ENCODE assay signal across 14 cellular contexts in the genomic region with DNA sequence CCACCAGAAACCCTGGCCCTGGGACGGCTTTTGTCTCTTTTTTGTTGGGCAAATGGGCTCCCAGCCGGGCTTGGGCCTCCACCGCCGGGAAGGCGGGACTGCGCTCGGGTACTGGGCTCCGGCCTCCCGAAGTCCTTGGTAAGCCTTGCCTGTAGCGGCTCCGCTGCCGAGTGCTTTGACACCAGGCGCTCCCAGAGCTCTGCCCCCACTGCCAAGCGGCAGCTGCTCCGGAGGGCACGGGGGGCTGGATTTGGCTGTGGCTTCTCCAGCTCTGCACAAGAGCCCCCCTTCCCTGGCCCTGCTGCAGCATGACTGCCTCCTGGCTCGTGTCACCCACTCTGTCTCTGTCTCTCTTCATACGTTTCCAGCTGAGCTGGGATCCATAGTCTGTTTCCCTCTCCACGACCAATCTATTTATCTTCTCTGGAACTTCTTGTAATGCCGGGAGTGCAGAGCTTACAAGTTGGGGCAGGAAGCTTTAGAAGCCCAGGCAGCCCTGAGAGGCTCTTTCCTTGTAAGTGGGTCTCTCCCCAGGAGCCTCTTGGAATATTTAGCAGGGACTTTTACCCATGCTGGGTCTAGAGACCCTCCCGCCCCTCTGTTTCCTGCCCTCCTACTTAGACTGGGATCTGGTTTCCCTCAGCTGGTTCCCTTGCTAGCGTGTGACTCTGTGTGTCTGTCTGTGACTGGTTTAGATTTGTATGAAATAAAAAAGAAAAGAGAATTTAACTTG.
DNase-seq lines count a peak whose midpoint lies in the region; ATAC-seq, FAIRE-seq and TF ChIP-seq lines count a peak whose summit lies in the region.
"Had no signal": no experiment of that assay in that cellular context is flagged by ENCODE, and none has a peak within 500 bp of the region (broad histone marks: within the 10 kb centered on the region; RNA-seq: fewer than 3 reads in every experiment).

No MANE protein-coding gene starts in this region.

- intact Hi-C loops in testis (cut with DNase I; ENCODE audit: low total_unique reads) (no loop called here), HepG2 (cut with micrococcal nuclease; ENCODE audit: unreplicated experiment) (no loop called here)

- no peak for TF ChIP-seq POLR2A in testis (IDR thresholded peaks at IDR 0.05)
- no peak for TF ChIP-seq POLR2A in HepG2 (IDR thresholded peaks at IDR 0.05; ENCODE audit: insufficient read depth in 1 of 2, low read depth in 2 of 2, low read length in 2 of 2)

- H2AFZ ChIP-seq in HepG2 (ENCODE audit: low read length): no peak overlapping the region

- H3K27me3 ChIP-seq in RWPE2 (ENCODE audit: insufficient read depth, poor library complexity, severe bottlenecking) (no peaks in the 10 kb centered on the region), testis (no peaks in the 10 kb centered on the region), HepG2 (ENCODE audit: control insufficient read depth in 1 of 2, insufficient read depth in 2 of 2, low read length in 2 of 2) (peaks cover 0 to 1% of the 10 kb centered on the region in 2 experiments; a peak in 2 of 5 replicates)
- H3K27me3 ChIP-seq: right lobe of liver had no signal

- no peak overlapping the region for H3K4me2 ChIP-seq in HepG2 (ENCODE audit: low read depth, low read length)

- WGBS in testis, 2 donors: 64 to 83% methylated on average over 12 to 22 of the region's 22 CpGs
- 76% methylated on average over 22 of the region's 22 CpGs for WGBS in HepG2 (ENCODE audit: low lambda C conversion rate)

- DNase-seq in NCI-H187 (lab: John Stamatoyannopoulos, UW) (peak; percentile 8 to 53), NCI-H187 treated with DMSO at 0.1 percent for 48 hours (lab: John Stamatoyannopoulos, UW) (no peak), RWPE2 (ENCODE audit: low spot score) (no peak), iPS-NIHi11 (ENCODE audit: low spot score) (peak; percentile 71), testis (no peak), HepG2 (ENCODE audit: low spot score) (no peak), NOMO-1 treated with DMSO at 0.1 percent for 48 hours (lab: John Stamatoyannopoulos, UW; ENCODE audit: unreplicated experiment) (no peak)
- no peak for DNase-seq in central memory CD4-positive, alpha-beta T cell
- DNase-seq: activated naive CD4-positive, alpha-beta T cell treated with anti-CD3 and anti-CD28 coated beads, Interleukin-2, amount 10 ng/mL, durations not matched to agents 7 days and 5 days; KBM-7; NCI-H226; right lobe of liver; T1000 had no signal

- TF ChIP-seq RAD21 in HepG2 (CRISPR knock-in tag; IDR thresholded peaks at IDR 0.05): no peak

- POLR2A ChIA-PET in HepG2 (lab: Yijun Ruan, JAX): no interaction called here

- H3K27ac ChIP-seq in RWPE2 (ENCODE audit: poor library complexity, severe bottlenecking) (peak overlapping the region; percentile 16), testis (peak overlapping the region; percentile 59 to 74), HepG2 (ENCODE audit: extremely low read length, insufficient read depth, low read length) (no peak overlapping the region)
- H3K27ac ChIP-seq: right lobe of liver, thoracic aorta had no signal

- CTCF ChIA-PET in HepG2 (lab: Yijun Ruan, JAX; ENCODE audit: low intra/inter-chr PET ratio, low total read pairs): no interaction called here

- TF ChIP-seq EP300 in HepG2 (IDR thresholded peaks at IDR 0.05; ENCODE audit: low read depth in 2 of 2, low read length in 2 of 2) (no peak), HepG2 (CRISPR knock-in tag; IDR thresholded peaks at IDR 0.05; ENCODE audit: borderline replicate concordance) (no peak)

- H3K9ac ChIP-seq in HepG2 (ENCODE audit: insufficient read depth, low read depth, low read length): no peak overlapping the region

- TF ChIP-seq CTCF in RWPE2 (IDR thresholded peaks at IDR 0.05; ENCODE audit: poor library complexity, severe bottlenecking) (no peak), testis (IDR thresholded peaks at IDR 0.05) (no peak), HepG2 (CRISPR knock-in tag; IDR thresholded peaks at IDR 0.05) (no peak)

- no TSS peak for BruUV-seq in HepG2 (replicated peaks; lab: Mats Ljungman, UMichigan)

- no peaks in the 10 kb centered on the region for H3K9me3 ChIP-seq in RWPE2 (ENCODE audit: severe bottlenecking)
- H3K9me3 ChIP-seq in testis: no peaks in the 10 kb centered on the region
- no peaks in the 10 kb centered on the region for H3K9me3 ChIP-seq in HepG2 (ENCODE audit: low read length)
- H3K9me3 ChIP-seq: right lobe of liver, thoracic aorta had no signal

- FAIRE-seq in HepG2 (lab: Jason Lieb, UNC): no peak

- ATAC-seq in RWPE2 (ENCODE audit: low read depth): no peak
- ATAC-seq in HepG2: no peak
- ATAC-seq: right lobe of liver had no signal

- H3K36me3 ChIP-seq in RWPE2 (ENCODE audit: low read depth): no peaks in the 10 kb centered on the region
- no peaks in the 10 kb centered on the region for H3K36me3 ChIP-seq in testis (ENCODE audit: low read depth, missing control alignments)
- H3K36me3 ChIP-seq in HepG2 (replicated peaks in 1 of 2; ENCODE audit: control insufficient read depth in 1 of 2, insufficient read depth in 2 of 2, low read length in 2 of 2): no peaks in the 10 kb centered on the region
- H3K36me3 ChIP-seq: right lobe of liver, thoracic aorta had no signal

- H3K4me1 ChIP-seq in RWPE2 (ENCODE audit: insufficient read depth, poor library complexity, severe bottlenecking) (peaks cover 37% of the 10 kb centered on the region), testis (peaks cover 94% of the 10 kb centered on the region), HepG2 (ENCODE audit: insufficient read depth, low read length) (peaks cover 19% of the 10 kb centered on the region)

- H3K4me3 ChIP-seq in RWPE2 (ENCODE audit: severe bottlenecking) (no peak overlapping the region), testis (no peak overlapping the region), HepG2 (replicated peaks in 1 of 3; ENCODE audit: insufficient read depth in 1 of 3, low read depth in 2 of 3, low read length in 3 of 3) (no peak overlapping the region)
- H3K4me3 ChIP-seq: right lobe of liver, thoracic aorta had no signal

- H4K20me1 ChIP-seq in HepG2 (ENCODE audit: insufficient read depth, low read length): no peaks in the 10 kb centered on the region; the same call in 1 of the 2 replicates

- in situ Hi-C loops in HepG2 (cut with HindIII; ENCODE audit: extremely low pct_ligation_motif_present, low pct_unique_long_range_greater_than_20kb): no loop called here

- H3K79me2 ChIP-seq in HepG2 (ENCODE audit: insufficient read depth, low read length): no peaks in the 10 kb centered on the region

TF ChIP-seq in HepG2, 621 proteins besides CTCF, POLR2A, EP300 and RAD21 (continues in another document):
- no peak for TF ChIP-seq ZSCAN31 (CRISPR knock-in tag; IDR thresholded peaks at IDR 0.05; ENCODE audit: low read depth)
- TF ChIP-seq ZNF570 (CRISPR knock-in tag; IDR thresholded peaks at IDR 0.05; ENCODE audit: borderline replicate concordance): no peak
- TF ChIP-seq, protein P1, sequence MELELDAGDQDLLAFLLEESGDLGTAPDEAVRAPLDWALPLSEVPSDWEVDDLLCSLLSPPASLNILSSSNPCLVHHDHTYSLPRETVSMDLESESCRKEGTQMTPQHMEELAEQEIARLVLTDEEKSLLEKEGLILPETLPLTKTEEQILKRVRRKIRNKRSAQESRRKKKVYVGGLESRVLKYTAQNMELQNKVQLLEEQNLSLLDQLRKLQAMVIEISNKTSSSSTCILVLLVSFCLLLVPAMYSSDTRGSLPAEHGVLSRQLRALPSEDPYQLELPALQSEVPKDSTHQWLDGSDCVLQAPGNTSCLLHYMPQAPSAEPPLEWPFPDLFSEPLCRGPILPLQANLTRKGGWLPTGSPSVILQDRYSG (CRISPR knock-in tag; IDR thresholded peaks at IDR 0.05): no peak
- TF ChIP-seq, protein P2, sequence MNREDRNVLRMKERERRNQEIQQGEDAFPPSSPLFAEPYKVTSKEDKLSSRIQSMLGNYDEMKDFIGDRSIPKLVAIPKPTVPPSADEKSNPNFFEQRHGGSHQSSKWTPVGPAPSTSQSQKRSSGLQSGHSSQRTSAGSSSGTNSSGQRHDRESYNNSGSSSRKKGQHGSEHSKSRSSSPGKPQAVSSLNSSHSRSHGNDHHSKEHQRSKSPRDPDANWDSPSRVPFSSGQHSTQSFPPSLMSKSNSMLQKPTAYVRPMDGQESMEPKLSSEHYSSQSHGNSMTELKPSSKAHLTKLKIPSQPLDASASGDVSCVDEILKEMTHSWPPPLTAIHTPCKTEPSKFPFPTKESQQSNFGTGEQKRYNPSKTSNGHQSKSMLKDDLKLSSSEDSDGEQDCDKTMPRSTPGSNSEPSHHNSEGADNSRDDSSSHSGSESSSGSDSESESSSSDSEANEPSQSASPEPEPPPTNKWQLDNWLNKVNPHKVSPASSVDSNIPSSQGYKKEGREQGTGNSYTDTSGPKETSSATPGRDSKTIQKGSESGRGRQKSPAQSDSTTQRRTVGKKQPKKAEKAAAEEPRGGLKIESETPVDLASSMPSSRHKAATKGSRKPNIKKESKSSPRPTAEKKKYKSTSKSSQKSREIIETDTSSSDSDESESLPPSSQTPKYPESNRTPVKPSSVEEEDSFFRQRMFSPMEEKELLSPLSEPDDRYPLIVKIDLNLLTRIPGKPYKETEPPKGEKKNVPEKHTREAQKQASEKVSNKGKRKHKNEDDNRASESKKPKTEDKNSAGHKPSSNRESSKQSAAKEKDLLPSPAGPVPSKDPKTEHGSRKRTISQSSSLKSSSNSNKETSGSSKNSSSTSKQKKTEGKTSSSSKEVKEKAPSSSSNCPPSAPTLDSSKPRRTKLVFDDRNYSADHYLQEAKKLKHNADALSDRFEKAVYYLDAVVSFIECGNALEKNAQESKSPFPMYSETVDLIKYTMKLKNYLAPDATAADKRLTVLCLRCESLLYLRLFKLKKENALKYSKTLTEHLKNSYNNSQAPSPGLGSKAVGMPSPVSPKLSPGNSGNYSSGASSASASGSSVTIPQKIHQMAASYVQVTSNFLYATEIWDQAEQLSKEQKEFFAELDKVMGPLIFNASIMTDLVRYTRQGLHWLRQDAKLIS (CRISPR knock-in tag; IDR thresholded peaks at IDR 0.05): no peak
- TF ChIP-seq ZNF160 (CRISPR knock-in tag; IDR thresholded peaks at IDR 0.05): no peak
- no peak for TF ChIP-seq IRX3 (CRISPR knock-in tag; IDR thresholded peaks at IDR 0.05; ENCODE audit: borderline replicate concordance, low read depth)
- no peak for TF ChIP-seq HDAC1 (CRISPR knock-in tag; IDR thresholded peaks at IDR 0.05)
- no peak for TF ChIP-seq HCFC1 (IDR thresholded peaks at IDR 0.05; ENCODE audit: low read depth, low read length)
- no peak for TF ChIP-seq SMAD3 (CRISPR knock-in tag; IDR thresholded peaks at IDR 0.05)
- TF ChIP-seq, protein P3, sequence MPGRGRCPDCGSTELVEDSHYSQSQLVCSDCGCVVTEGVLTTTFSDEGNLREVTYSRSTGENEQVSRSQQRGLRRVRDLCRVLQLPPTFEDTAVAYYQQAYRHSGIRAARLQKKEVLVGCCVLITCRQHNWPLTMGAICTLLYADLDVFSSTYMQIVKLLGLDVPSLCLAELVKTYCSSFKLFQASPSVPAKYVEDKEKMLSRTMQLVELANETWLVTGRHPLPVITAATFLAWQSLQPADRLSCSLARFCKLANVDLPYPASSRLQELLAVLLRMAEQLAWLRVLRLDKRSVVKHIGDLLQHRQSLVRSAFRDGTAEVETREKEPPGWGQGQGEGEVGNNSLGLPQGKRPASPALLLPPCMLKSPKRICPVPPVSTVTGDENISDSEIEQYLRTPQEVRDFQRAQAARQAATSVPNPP (CRISPR knock-in tag; IDR thresholded peaks at IDR 0.05): no peak
- TF ChIP-seq ATRX (CRISPR knock-in tag; IDR thresholded peaks at IDR 0.05; ENCODE audit: borderline replicate concordance): no peak

Comparison
In these comparisons a context has a peak if more than half of its experiments do, and no peak if none do; other contexts are left out.
1. DNase-seq: peak in NCI-H187 (2 of 2) and iPS-NIHi11 (single experiment); none in NCI-H187 treated with DMSO at 0.1 percent for 48 hours (single experiment), RWPE2 (single experiment), testis (single experiment), central memory CD4-positive, alpha-beta T cell (single experiment), HepG2 (single experiment) and NOMO-1 treated with DMSO at 0.1 percent for 48 hours (single experiment).